1 cellular context compared by ENCODE assay signal in genomic region chr1:120942223-120942944, GRCh38.
TF ChIP-seq lines count a peak whose summit lies in the region.
"Not testable (repeated sequence)": the region's sequence is repeated elsewhere in the genome, so short reads cannot be mapped to it uniquely, and the experiment has no call there.

No MANE protein-coding gene starts in this region.

TF ChIP-seq in K562, 482 proteins besides CTCF, POLR2A, EP300 and RAD21 (continued from another document and continues in another):
- TF ChIP-seq ZMIZ1 (IDR thresholded peaks at IDR 0.05; ENCODE audit: low read depth in 2 of 2, low read length in 2 of 2) (peak in 1 of 2 experiments; percentile 98; a peak in 2 of 4 replicates), ZNF316 (IDR thresholded peaks at IDR 0.05) (peak; percentile 97), ZNF318 (IDR thresholded peaks at IDR 0.05; ENCODE audit: borderline replicate concordance in 1 of 2, low read depth in 1 of 2) (peak in 1 of 2 experiments; percentile 89; a peak in 2 of 4 replicates), THAP7 (CRISPR knock-in tag; IDR thresholded peaks at IDR 0.05) (0 out of 2 replicates have a peak, but pooled peaks have one; percentile 24), ATF7 (IDR thresholded peaks at IDR 0.05) (peak; percentile 96), HDAC1 (IDR thresholded peaks at IDR 0.05) (0 out of 4 replicates have a peak, but pooled peaks of 1 of the 2 experiments have one; percentile 36), ZNF23 (CRISPR knock-in tag; IDR thresholded peaks at IDR 0.05) (peak; percentile 15; the same call in 1 of the 2 replicates), NFIC (IDR thresholded peaks at IDR 0.05) (peak; percentile 79), GTF2F1 (IDR thresholded peaks at IDR 0.05; ENCODE audit: low read depth, low read length) (peak; percentile 99), CBFA2T3 (IDR thresholded peaks at IDR 0.05) (peak; percentile 12; the same call in 1 of the 2 replicates), FOXK1 (CRISPR knock-in tag; IDR thresholded peaks at IDR 0.05; ENCODE audit: borderline replicate concordance) (peak; percentile 86; the same call in 1 of the 2 replicates), HDAC2 (IDR thresholded peaks at IDR 0.05) (0 out of 2 replicates have a peak, but pooled peaks have one; percentile 41), MYNN (IDR thresholded peaks at IDR 0.05) (peak; percentile 6), TEAD1 (CRISPR knock-in tag; IDR thresholded peaks at IDR 0.05) (peak in 1 of 2 experiments; percentile 85; a peak in 2 of 4 replicates), ZNF780A (CRISPR knock-in tag; IDR thresholded peaks at IDR 0.05) (peak; percentile 81; the same call in 1 of the 2 replicates), ZNF174 (CRISPR knock-in tag; IDR thresholded peaks at IDR 0.05) (0 out of 2 replicates have a peak, but pooled peaks have one; percentile 76), RFX5 (IDR thresholded peaks at IDR 0.05; ENCODE audit: low read depth, low read length) (peak; percentile 75; the same call in 1 of the 2 replicates), SNAPC5 (CRISPR knock-in tag; IDR thresholded peaks at IDR 0.05) (peak; percentile 95), ARNT (IDR thresholded peaks at IDR 0.05) (peak; percentile 63 to 66; a peak in 1 of 4 replicates), KLF6 (CRISPR knock-in tag; IDR thresholded peaks at IDR 0.05; ENCODE audit: borderline replicate concordance) (peak; percentile 26; the same call in 1 of the 2 replicates), NCOA1 (IDR thresholded peaks at IDR 0.05; ENCODE audit: low read depth) (0 out of 2 replicates have a peak, but pooled peaks have one; percentile 60), RUNX1 (IDR thresholded peaks at IDR 0.05; ENCODE audit: low read depth) (peak; percentile 97), ZSCAN32 (CRISPR knock-in tag; IDR thresholded peaks at IDR 0.05) (peak; percentile 83), ETV1 (tag; conservative IDR thresholded peaks at IDR 0.05; ENCODE audit: low read depth) (0 out of 2 replicates have a peak, but pooled peaks have one; percentile 8), ZNF57 (CRISPR knock-in tag; IDR thresholded peaks at IDR 0.05) (peak; percentile 88), ZNF41 (CRISPR knock-in tag; conservative IDR thresholded peaks at IDR 0.05) (peak; percentile 79), ATF4 (CRISPR knock-in tag; IDR thresholded peaks at IDR 0.05) (peak; percentile 84), DLX4 (CRISPR knock-in tag; IDR thresholded peaks at IDR 0.05) (peak; percentile 89), RCOR1 (IDR thresholded peaks at IDR 0.05; ENCODE audit: borderline replicate concordance in 1 of 2, low read depth in 2 of 2, low read length in 2 of 2) (peak; percentile 64 to 85), KHSRP (IDR thresholded peaks at IDR 0.05) (peak; percentile 71; the same call in 1 of the 2 replicates), KDM1A (IDR thresholded peaks at IDR 0.05) (peak; percentile 77), POLR2AphosphoS2 (IDR thresholded peaks at IDR 0.05; ENCODE audit: low read length) (peak; percentile 96), AFF1 (IDR thresholded peaks at IDR 0.05; ENCODE audit: low read depth in 1 of 2, partially characterized antibody in 2 of 2) (peak; percentile 82 to 84), ETV6 (IDR thresholded peaks at IDR 0.05; ENCODE audit: borderline replicate concordance in 1 of 2, low read depth in 2 of 2, low read length in 1 of 2) (peak in 1 of 2 experiments; percentile 72; a peak in 2 of 4 replicates), LARP7 (IDR thresholded peaks at IDR 0.05) (peak; percentile 87; the same call in 1 of the 2 replicates), RBFOX2 (IDR thresholded peaks at IDR 0.05; ENCODE audit: low read depth, low read length) (peak; percentile 92), CBX5 (IDR thresholded peaks at IDR 0.05; ENCODE audit: borderline replicate concordance, low read depth) (0 out of 2 replicates have a peak, but pooled peaks have one; percentile 35), POLR2B (IDR thresholded peaks at IDR 0.05; ENCODE audit: low read depth, partially characterized antibody) (peak; percentile 99), HNRNPL (IDR thresholded peaks at IDR 0.05; ENCODE audit: low read depth, low read length) (peak; percentile 74; the same call in 1 of the 2 replicates), UBTF (IDR thresholded peaks at IDR 0.05; ENCODE audit: borderline replicate concordance in 1 of 2, low read depth in 2 of 2, low read length in 2 of 2) (peak in 1 of 2 experiments; percentile 82; a peak in 1 of 4 replicates)
- TF ChIP-seq MYNN (CRISPR knock-in tag; IDR thresholded peaks at IDR 0.05); ETV6 (CRISPR knock-in tag; IDR thresholded peaks at IDR 0.05; ENCODE audit: borderline replicate concordance): not testable (repeated sequence)
